In genomic region chr2:68832161-68832869, GRCh38 we compare ENCODE assay signal across 8 cellular contexts. TPM values are rescaled to one million over a fixed set of nuclear protein-coding genes. Genes with fewer than 3 reads are reported as not detected.
DNase-seq lines count a peak whose midpoint lies in the region; ATAC-seq and TF ChIP-seq lines count a peak whose summit lies in the region.

No MANE protein-coding gene starts in this region.

- no peak overlapping the region for H2AK5ac ChIP-seq in H9 (ENCODE audit: insufficient read length, low read length)

- H3K27ac ChIP-seq in right atrium auricular region (peak overlapping the region; percentile 79 to 84), H9 (ENCODE audit: insufficient read length, low read depth, low read length) (no peak overlapping the region)

- H2BK15ac ChIP-seq in H9 (ENCODE audit: low read depth, low read length) = no peak overlapping the region

- no peaks in the 10 kb centered on the region for H3K79me2 ChIP-seq in H9 (ENCODE audit: insufficient read depth, low read length)

- H3K27me3 ChIP-seq in right atrium auricular region = no peaks in the 10 kb centered on the region
- H3K27me3 ChIP-seq in H9 (ENCODE audit: insufficient read depth, low read length) = no peaks in the 10 kb centered on the region

- H4K8ac ChIP-seq in H9 (replicated peaks; ENCODE audit: insufficient read length, low read depth, low read length) = no peak overlapping the region

- H3K14ac ChIP-seq in H9 (ENCODE audit: insufficient read depth, low read length) = no peak overlapping the region

- H3K18ac ChIP-seq in H9 (ENCODE audit: insufficient read length, low read depth, low read length) = no peak overlapping the region

- H3K4me2 ChIP-seq in H9 (ENCODE audit: insufficient read depth, insufficient read length, low read length) = no peak overlapping the region

- H3K9ac ChIP-seq in H9 (ENCODE audit: extremely low read depth, insufficient read length, low read length) = no peak overlapping the region

- H3K23me2 ChIP-seq in H9 (ENCODE audit: insufficient read length, low read depth, low read length, poor library complexity, severe bottlenecking) = no peaks in the 10 kb centered on the region

- H3K56ac ChIP-seq in H9 (ENCODE audit: insufficient read length, low read depth, low read length) = no peak overlapping the region

- H3K4me1 ChIP-seq in right atrium auricular region = peaks cover 0 to 58% of the 10 kb centered on the region in 2 donors
- H3K4me1 ChIP-seq in H9 (ENCODE audit: insufficient read depth, low read length) = no peaks in the 10 kb centered on the region

- peaks cover 7 to 11% of the 10 kb centered on the region in 2 experiments for H3K4me1 Mint-ChIP-seq in H9

- no peak overlapping the region for H2AFZ ChIP-seq in H9 (ENCODE audit: low read length)

- no peaks in the 10 kb centered on the region for H3K79me1 ChIP-seq in H9 (ENCODE audit: insufficient read depth, low read depth, low read length, poor library complexity, severe bottlenecking)

- no peak overlapping the region for H2BK120ac ChIP-seq in H9 (ENCODE audit: low read depth, low read length, poor library complexity, severe bottlenecking)

- H3K27ac Mint-ChIP-seq in H9 = no peak overlapping the region; a peak in 1 of 7 replicates

- H3K4me3 Mint-ChIP-seq in H9 = no peak overlapping the region

- peak; percentile 70 for DNase-seq in GM10266 (ENCODE audit: extremely low spot score)
- DNase-seq in NCI-H774 (lab: John Stamatoyannopoulos, UW) = peak; percentile 5
- peak; percentile 19 for DNase-seq in activated naive CD4-positive, alpha-beta T cell treated with anti-CD3 and anti-CD28 coated beads, Interleukin-2, amount 50 U/mL, for 16 hours
- DNase-seq in right atrium auricular region (ENCODE audit: low spot score) = peak; percentile 86
- peak; percentile 16 to 21 for DNase-seq in stimulated activated CD4-positive, alpha-beta T cell treated with anti-CD3 and anti-CD28 coated beads, Interleukin-15, amount 100 ng/mL, for 48 hours (ENCODE audit: low read depth in 2 of 2)
- no peak for DNase-seq in H9
- no peak for DNase-seq in occipital lobe (lab: John Stamatoyannopoulos, UW)

- H3K27me3 Mint-ChIP-seq in H9 (ENCODE audit: low read depth) = no peaks in the 10 kb centered on the region

- no peak overlapping the region for H2BK5ac ChIP-seq in H9 (ENCODE audit: insufficient read length, low read length)

- no peak for TF ChIP-seq CTCF in GM10266 (IDR thresholded peaks at IDR 0.05; ENCODE audit: control insufficient read depth, insufficient read depth, low read depth, missing control alignments)
- TF ChIP-seq CTCF in right atrium auricular region (IDR thresholded peaks at IDR 0.05) = no peak
- no peak for TF ChIP-seq CTCF in H9 (conservative IDR thresholded peaks at IDR 0.05)

- no CpG with 5 or more reads among the region's 8 CpGs for WGBS in H9 (ENCODE audit: extremely low coverage, insufficient read length, low lambda C conversion rate)

- no peak overlapping the region for H3K4me3 ChIP-seq in right atrium auricular region

- no peak overlapping the region for H3T11ph ChIP-seq in H9 (ENCODE audit: low read length)

- ATAC-seq in HG02571 (IDR thresholded peaks at IDR 0.05; ENCODE audit: unreplicated experiment) = peak; percentile 62

- no peaks in the 10 kb centered on the region for H3K9me3 ChIP-seq in right atrium auricular region
- H3K9me3 ChIP-seq in H9 (ENCODE audit: control insufficient read depth, low read depth, low read length) = no peaks in the 10 kb centered on the region

- no peak overlapping the region for H4K91ac ChIP-seq in H9 (ENCODE audit: insufficient read length, low read depth, low read length)

- H4K5ac ChIP-seq in H9 (ENCODE audit: insufficient read length, low read depth, low read length) = no peak overlapping the region

- no peaks in the 10 kb centered on the region for H3K9me3 Mint-ChIP-seq in H9

- H3K4ac ChIP-seq in H9 (ENCODE audit: low read depth, low read length) = no peak overlapping the region

- H4K20me1 ChIP-seq in H9 (ENCODE audit: control insufficient read depth, insufficient read depth, insufficient read length) = no peaks in the 10 kb centered on the region

- H3K36me3 ChIP-seq in right atrium auricular region = no peaks in the 10 kb centered on the region

- H2BK12ac ChIP-seq in H9 (ENCODE audit: insufficient read length, low read depth, low read length) = no peak overlapping the region

- no peaks in the 10 kb centered on the region for H3K36me3 Mint-ChIP-seq in H9 (ENCODE audit: insufficient read depth in 1 of 3, low read depth in 3 of 3)

- H2BK20ac ChIP-seq in H9 (ENCODE audit: low read depth, low read length, poor library complexity, severe bottlenecking) = no peak overlapping the region

- no peak overlapping the region for H3K23ac ChIP-seq in H9 (ENCODE audit: insufficient read length, low read depth, low read length)

RNA-seq across cellular contexts. Expression of gene BMP10, which starts 38.9 kb away (rescaled TPM):
- 1,000 to 10,000 TPM in 1 of 2 donors, 1 to 10 TPM in 1; 1.9 to 5,642 TPM for total RNA-seq in right atrium auricular region
- not detected in 2 replicates for total RNA-seq in H9 (2021)
- total RNA-seq in occipital lobe = not detected

Comparison
In these comparisons a context has a peak if more than half of its experiments do, and no peak if none do; other contexts are left out.
1. DNase-seq: peak in GM10266 (single experiment), NCI-H774 (single experiment), activated naive CD4-positive, alpha-beta T cell treated with anti-CD3 and anti-CD28 coated beads, Interleukin-2, amount 50 U/mL, for 16 hours (single experiment), right atrium auricular region (single experiment) and stimulated activated CD4-positive, alpha-beta T cell treated with anti-CD3 and anti-CD28 coated beads, Interleukin-15, amount 100 ng/mL, for 48 hours (2 of 2); none in H9 (single experiment) and occipital lobe (single experiment).